Comparison of ENCODE assay signal across 13 cellular contexts in the genomic region with DNA sequence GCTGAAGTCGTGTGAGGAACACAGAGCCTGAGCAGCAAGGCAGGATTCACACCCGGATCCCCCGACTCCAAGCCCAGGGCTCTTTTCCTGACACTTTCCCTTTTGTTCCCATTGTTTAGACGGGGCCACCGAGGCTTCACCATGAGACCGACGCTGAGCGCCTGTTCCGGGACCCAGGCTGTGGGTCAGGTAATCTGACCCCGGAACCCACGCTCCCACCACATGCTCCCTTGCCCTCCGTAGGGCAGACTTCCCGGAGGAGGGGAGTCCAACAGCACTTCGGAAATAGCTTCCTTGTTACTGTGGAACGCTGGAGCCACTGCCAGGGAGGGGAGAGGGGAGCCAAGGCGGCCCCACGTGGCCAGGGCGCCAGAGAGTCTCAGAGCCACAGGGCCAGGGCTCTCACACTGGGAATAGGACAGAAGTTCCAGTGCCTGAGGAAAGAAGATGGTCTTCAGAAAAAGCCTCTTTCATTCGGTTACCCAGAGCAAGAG. TPM values are rescaled to one million over a fixed set of nuclear protein-coding genes. Genes with fewer than 3 reads are reported as not detected.
A peak's percentile ranks its signal among the peaks of the same experiment; 100 is the strongest.
DNase-seq lines count a peak whose midpoint lies in the region; ATAC-seq and TF ChIP-seq lines count a peak whose summit lies in the region.
"Had no signal": no experiment of that assay in that cellular context is flagged by ENCODE, and none has a peak within 500 bp of the region (broad histone marks: within the 10 kb centered on the region; RNA-seq: fewer than 3 reads in every experiment).

No MANE protein-coding gene starts in this region.

- in situ Hi-C loops in ACHN (cut with HindIII; ENCODE audit: low pct_ligation_motif_present, low pct_unique_long_range_greater_than_20kb, low sequenced_read_pairs) = no loop called here

- no peak overlapping the region for H3K4me3 ChIP-seq in GM06990 (replicated peaks; ENCODE audit: low read depth, low read length)
- H3K4me3 ChIP-seq in SJCRH30 = no peak overlapping the region
- H3K4me3 ChIP-seq in psoas muscle = no peak overlapping the region
- H3K4me3 ChIP-seq: right lobe of liver, testis had no signal

- peaks cover 80% of the 10 kb centered on the region for H3K36me3 ChIP-seq in GM06990 (ENCODE audit: control insufficient read depth, insufficient read depth, low read length)
- no peaks in the 10 kb centered on the region for H3K36me3 ChIP-seq in SJCRH30
- H3K36me3 ChIP-seq in psoas muscle (ENCODE audit: insufficient read depth in 1 of 2, low read depth in 1 of 2) = no peaks in the 10 kb centered on the region
- H3K36me3 ChIP-seq: right lobe of liver had no signal

- H3K9me3 ChIP-seq in SJCRH30 (replicated peaks) (no peaks in the 10 kb centered on the region), psoas muscle (no peaks in the 10 kb centered on the region)
- H3K9me3 ChIP-seq: right lobe of liver, testis had no signal

- intact Hi-C loops in psoas muscle (cut with DNase I) = no loop called here

- TF ChIP-seq CTCF in GM06990 (IDR thresholded peaks at IDR 0.05; ENCODE audit: insufficient read depth, low read length, poor library complexity, severe bottlenecking) = no peak
- no peak for TF ChIP-seq CTCF in psoas muscle (IDR thresholded peaks at IDR 0.05)

- H3K4me1 ChIP-seq in SJCRH30 (peaks cover 39% of the 10 kb centered on the region), psoas muscle (no peaks in the 10 kb centered on the region)
- H3K4me1 ChIP-seq: right lobe of liver, testis had no signal

- no peaks in the 10 kb centered on the region for H3K27me3 ChIP-seq in GM06990 (replicated peaks; ENCODE audit: control insufficient read depth, insufficient read depth, low read length)
- H3K27me3 ChIP-seq in SJCRH30 = peaks cover 18% of the 10 kb centered on the region
- peaks cover 0 to 4% (median 0%) of the 10 kb centered on the region in 3 donors for H3K27me3 ChIP-seq in psoas muscle (ENCODE audit: insufficient read depth in 3 of 3, low read length in 2 of 3)
- H3K27me3 ChIP-seq: right lobe of liver, testis had no signal

- 54 to 60% (median 55%) methylated on average over 19 of the region's 19 CpGs for WGBS in psoas muscle, 3 donors

- ATAC-seq in psoas muscle = peak; percentile 52 to 81 (median 60)

- peak overlapping the region; percentile 14; the same call in 1 of the 2 replicates for H3K27ac ChIP-seq in SJCRH30
- no peak overlapping the region for H3K27ac ChIP-seq in psoas muscle
- H3K27ac ChIP-seq: testis had no signal

- DNase-seq in GM06990 (ENCODE audit: extremely low read depth, insufficient read length) (peak; percentile 9), SJCRH30 (no peak), cerebellar cortex (ENCODE audit: low spot score) (peak; percentile 15), psoas muscle (peak in 1 of 2 donors; percentile 21), NCI-H1417 treated with DMSO at 0.1 percent for 48 hours (lab: John Stamatoyannopoulos, UW) (no peak), ACHN (no peak)
- no peak for DNase-seq in stimulated activated CD4-positive, alpha-beta T cell treated with anti-CD3 and anti-CD28 coated beads, Interleukin-2, amount 100 ng/mL, for 24 hours
- DNase-seq: GF-D8, NCI-H1105, NCI-H446 treated with DMSO at 0.1 percent for 48 hours, T1000, testis had no signal

RNA-seq across cellular contexts. Expression of gene RUNX3, which starts 18.4 kb away (rescaled TPM):
- total RNA-seq in SJCRH30 (2014; rRNA removed; shearing (Covaris generic)) = 0.02 TPM in 1 of 2 replicates, not detected in the other
- total RNA-seq in psoas muscle = under 1 TPM; 0.28 to 0.59 (median 0.58) TPM
- polyA plus RNA-seq in psoas muscle = under 1 TPM; 0.16 to 0.20 (median 0.18) TPM

Comparison
In these comparisons a context has a peak if more than half of its experiments do, and no peak if none do; other contexts are left out.
1. DNase-seq: peak in GM06990 (single experiment) and cerebellar cortex (single experiment); none in SJCRH30 (0 of 2), stimulated activated CD4-positive, alpha-beta T cell treated with anti-CD3 and anti-CD28 coated beads, Interleukin-2, amount 100 ng/mL, for 24 hours (0 of 2), NCI-H1417 treated with DMSO at 0.1 percent for 48 hours (single experiment) and ACHN (single experiment).